8 cellular contexts compared by ENCODE assay signal in the genomic region with DNA sequence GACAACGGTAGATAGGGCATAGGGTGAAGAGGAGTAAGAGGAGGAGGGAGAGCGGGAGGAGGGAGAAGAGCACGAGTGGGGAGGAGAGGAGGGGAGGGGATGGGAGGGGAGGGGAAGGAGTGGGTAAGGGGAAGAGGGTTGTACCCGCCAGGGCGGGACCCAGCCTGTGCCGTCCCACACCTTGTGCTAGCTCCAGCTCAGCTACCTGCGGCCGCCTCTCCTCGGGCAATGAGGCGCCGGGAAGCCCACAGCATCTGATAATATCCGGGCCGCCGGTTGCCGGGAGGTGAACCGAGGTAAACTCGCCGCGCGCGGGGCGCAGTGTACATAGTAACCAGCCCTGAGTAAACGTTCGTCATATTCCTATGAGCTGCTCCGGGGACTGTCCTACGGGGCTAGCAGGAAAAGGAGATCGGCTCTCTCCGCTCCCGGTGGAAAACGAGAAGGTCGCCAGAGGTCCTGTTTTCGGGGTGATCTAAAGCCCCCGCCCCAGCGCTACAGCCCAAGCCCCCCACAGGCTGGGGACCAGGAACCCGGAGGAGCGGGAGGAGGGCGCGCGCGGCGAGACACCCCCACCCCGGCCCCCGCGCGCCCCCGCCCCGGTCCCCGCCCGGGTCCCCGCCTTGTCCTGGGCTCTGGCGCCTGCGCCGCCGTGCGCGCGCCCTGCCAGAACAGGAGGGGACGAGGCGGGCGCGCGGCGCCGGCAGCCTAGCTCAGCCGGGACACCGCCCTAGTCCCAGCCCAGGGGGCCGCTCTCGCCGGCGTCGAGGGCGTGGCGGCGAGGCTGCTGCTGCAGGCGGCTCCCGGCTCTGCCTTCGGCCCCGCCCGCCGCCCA. TPM values are rescaled to one million over a fixed set of nuclear protein-coding genes. Genes with fewer than 3 reads are reported as not detected.
DNase-seq lines count a peak whose midpoint lies in the region; ATAC-seq and TF ChIP-seq lines count a peak whose summit lies in the region.

A gene (plus strand): TSS at position 669 of the 835 bp plus-strand sequence. CDS start 11,537 bp downstream, outside the sequence.

- POLR2A ChIA-PET in AG04450 (lab: Yijun Ruan, JAX): interaction anchor here (1.0 kb wide), 1 partner anchor 87 kb away, joined by 3 read pairs; a partner anchor contains a TSS
- POLR2A ChIA-PET in RWPE1 (lab: Yijun Ruan, JAX; ENCODE audit: low non-redundant PET): interaction anchor here (0.8 to 1.1 kb wide), 2 partner anchors 14 to 45 kb away, joined by 3 to 4 read pairs; no protein-coding TSS in a partner anchor
- POLR2A ChIA-PET in naive thymus-derived CD8-positive, alpha-beta T cell (lab: Charles Lee): interaction anchor here (0.6 to 20.4 kb wide), 26 partner anchors 10 to 730 kb away, joined by 3 to 930 read pairs (median 7); a partner anchor contains a TSS

- ATAC-seq in GM19328 (IDR thresholded peaks at IDR 0.05; ENCODE audit: unreplicated experiment): peak; percentile 69
- peak; percentile 65 to 70 for ATAC-seq in naive thymus-derived CD8-positive, alpha-beta T cell
- ATAC-seq in stimulated activated memory B cell treated with anti-CD40 and anti-IgM and Interleukin-4, amounts not matched to agents 10 μg/mL and 1 μg/mL and 100 μg/mL, for 72 hours: peak; percentile 94

- peak; percentile 15 for DNase-seq in AG04450 (ENCODE audit: low read depth, low spot score)
- DNase-seq in M059J (ENCODE audit: low read depth): peak; percentile 89
- peak; percentile 89 for DNase-seq in RWPE1 (ENCODE audit: low spot score)
- DNase-seq in activated T-helper 2 cell treated with anti-CD3 and anti-CD28 coated beads, Interferon-gamma antibody, Interleukin-2, Interleukin-4, amounts not matched to agents 10 μg/mL and 5 μg/mL and 100 μg/mL, durations not matched to agents 14 hours and 24 hours and 36 hours (ENCODE audit: low spot score): peak; percentile 90
- DNase-seq in fibroblast of peridontal ligament (ENCODE audit: extremely low read depth): peak; percentile 50
- peak; percentile 84 to 95 (median 92) for DNase-seq in naive thymus-derived CD8-positive, alpha-beta T cell

- peak within 1 kb of the TSS; percentile 99 for H3K27ac Mint-ChIP-seq in activated T-helper 2 cell treated with anti-CD3 and anti-CD28 coated beads, Interferon-gamma antibody, Interleukin-2, Interleukin-4, amounts not matched to agents 10 μg/mL and 5 μg/mL and 100 μg/mL, durations not matched to agents 14 hours and 24 hours and 36 hours
- H3K27ac Mint-ChIP-seq in naive thymus-derived CD8-positive, alpha-beta T cell: peak within 1 kb of the TSS; percentile 96 to 100 (median 98)
- H3K27ac Mint-ChIP-seq in stimulated activated memory B cell treated with anti-CD40 and anti-IgM and Interleukin-4, amounts not matched to agents 10 μg/mL and 1 μg/mL and 100 μg/mL, for 72 hours: peak within 1 kb of the TSS; percentile 86

- H3K4me1 Mint-ChIP-seq in activated T-helper 2 cell treated with anti-CD3 and anti-CD28 coated beads, Interferon-gamma antibody, Interleukin-2, Interleukin-4, amounts not matched to agents 10 μg/mL and 5 μg/mL and 100 μg/mL, durations not matched to agents 14 hours and 24 hours and 36 hours (ENCODE audit: low read depth): peaks cover 67% of the 10 kb centered on the region
- peaks cover 35 to 66% (median 61%) of the 10 kb centered on the region in 4 donors for H3K4me1 Mint-ChIP-seq in naive thymus-derived CD8-positive, alpha-beta T cell
- H3K4me1 Mint-ChIP-seq in stimulated activated memory B cell treated with anti-CD40 and anti-IgM and Interleukin-4, amounts not matched to agents 10 μg/mL and 1 μg/mL and 100 μg/mL, for 72 hours: peaks cover 54% of the 10 kb centered on the region

- no peaks in the 10 kb centered on the region; the same call in 1 of the 2 replicates for H3K9me3 ChIP-seq in AG04450 (ENCODE audit: control insufficient read depth, insufficient read depth, low read length)

- peak within 1 kb of the TSS; percentile 96 for H3K4me3 Mint-ChIP-seq in activated T-helper 2 cell treated with anti-CD3 and anti-CD28 coated beads, Interferon-gamma antibody, Interleukin-2, Interleukin-4, amounts not matched to agents 10 μg/mL and 5 μg/mL and 100 μg/mL, durations not matched to agents 14 hours and 24 hours and 36 hours (ENCODE audit: low read depth)
- peak within 1 kb of the TSS; percentile 80 to 99 (median 98) for H3K4me3 Mint-ChIP-seq in naive thymus-derived CD8-positive, alpha-beta T cell
- H3K4me3 Mint-ChIP-seq in stimulated activated memory B cell treated with anti-CD40 and anti-IgM and Interleukin-4, amounts not matched to agents 10 μg/mL and 1 μg/mL and 100 μg/mL, for 72 hours: peak within 1 kb of the TSS; percentile 95

- no peaks in the 10 kb centered on the region for H3K9me3 Mint-ChIP-seq in activated T-helper 2 cell treated with anti-CD3 and anti-CD28 coated beads, Interferon-gamma antibody, Interleukin-2, Interleukin-4, amounts not matched to agents 10 μg/mL and 5 μg/mL and 100 μg/mL, durations not matched to agents 14 hours and 24 hours and 36 hours
- H3K9me3 Mint-ChIP-seq in naive thymus-derived CD8-positive, alpha-beta T cell: peaks cover 0 to 6% (median 0%) of the 10 kb centered on the region in 9 donors
- H3K9me3 Mint-ChIP-seq in stimulated activated memory B cell treated with anti-CD40 and anti-IgM and Interleukin-4, amounts not matched to agents 10 μg/mL and 1 μg/mL and 100 μg/mL, for 72 hours: no peaks in the 10 kb centered on the region

- H3K4me3 ChIP-seq in AG04450 (ENCODE audit: low read depth, low read length): peak within 1 kb of the TSS; percentile 71

- intact Hi-C loops in activated T-helper 2 cell treated with anti-CD3 and anti-CD28 coated beads, Interferon-gamma antibody, Interleukin-2, Interleukin-4, amounts not matched to agents 10 μg/mL and 5 μg/mL and 100 μg/mL, durations not matched to agents 14 hours and 24 hours and 36 hours (cut with micrococcal nuclease): loop anchor here (1.0 to 5.0 kb wide), 6 partner anchors 14 to 975 kb away; a partner anchor contains a TSS

- CTCF ChIA-PET in AG04450 (lab: Charles Lee): no interaction called here
- CTCF ChIA-PET in RWPE1 (lab: Yijun Ruan, JAX): interaction anchor here (0.6 to 1.7 kb wide), 2 partner anchors 24 to 87 kb away, joined by 3 to 9 read pairs; a partner anchor contains a TSS

- H3K27me3 Mint-ChIP-seq in activated T-helper 2 cell treated with anti-CD3 and anti-CD28 coated beads, Interferon-gamma antibody, Interleukin-2, Interleukin-4, amounts not matched to agents 10 μg/mL and 5 μg/mL and 100 μg/mL, durations not matched to agents 14 hours and 24 hours and 36 hours (ENCODE audit: low read depth): no peaks in the 10 kb centered on the region
- H3K27me3 Mint-ChIP-seq in naive thymus-derived CD8-positive, alpha-beta T cell: peaks cover 0 to 4% (median 0%) of the 10 kb centered on the region in 5 donors
- no peaks in the 10 kb centered on the region for H3K27me3 Mint-ChIP-seq in stimulated activated memory B cell treated with anti-CD40 and anti-IgM and Interleukin-4, amounts not matched to agents 10 μg/mL and 1 μg/mL and 100 μg/mL, for 72 hours

- peaks cover 26% of the 10 kb centered on the region for H3K27me3 ChIP-seq in AG04450 (ENCODE audit: control insufficient read depth, insufficient read depth, low read length)

- peaks cover 4% of the 10 kb centered on the region for H3K36me3 Mint-ChIP-seq in activated T-helper 2 cell treated with anti-CD3 and anti-CD28 coated beads, Interferon-gamma antibody, Interleukin-2, Interleukin-4, amounts not matched to agents 10 μg/mL and 5 μg/mL and 100 μg/mL, durations not matched to agents 14 hours and 24 hours and 36 hours (ENCODE audit: low read depth)
- peaks cover 7 to 14% (median 14%) of the 10 kb centered on the region in 3 donors for H3K36me3 Mint-ChIP-seq in naive thymus-derived CD8-positive, alpha-beta T cell
- H3K36me3 Mint-ChIP-seq in stimulated activated memory B cell treated with anti-CD40 and anti-IgM and Interleukin-4, amounts not matched to agents 10 μg/mL and 1 μg/mL and 100 μg/mL, for 72 hours: no peaks in the 10 kb centered on the region

- TF ChIP-seq CTCF in AG04450 (IDR thresholded peaks at IDR 0.05; ENCODE audit: low read depth, low read length): no peak
- no peak for TF ChIP-seq CTCF in RWPE1 (conservative IDR thresholded peaks at IDR 0.05; ENCODE audit: low read depth)

- no peak within 1 kb of the TSS for H3K27ac ChIP-seq in AG04450 (ENCODE audit: low read depth, low read length)
- peak within 1 kb of the TSS; percentile 82 for H3K27ac ChIP-seq in RWPE1

RNA-seq across cellular contexts. Expression of the gene that starts here (rescaled TPM):
- polyA plus RNA-seq in AG04450 (2011; rRNA removed): 3.3 and 4.5 TPM in 2 replicates
- polyA minus RNA-seq in AG04450 (2011; rRNA and poly(A)+ RNA removed): 3.4 and 3.6 TPM in 2 replicates
- total RNA-seq in M059J (2014; rRNA removed; shearing (Covaris generic)): 11.1 and 11.9 TPM in 2 replicates
- total RNA-seq in activated T-helper 2 cell treated with anti-CD3 and anti-CD28 coated beads, Interferon-gamma antibody, Interleukin-2, Interleukin-4, amounts not matched to agents 10 μg/mL and 5 μg/mL and 100 μg/mL, durations not matched to agents 14 hours and 24 hours and 36 hours: 31.9 and 33.8 TPM in 2 replicates
- 100 to 1,000 TPM; 212 to 217 TPM for total RNA-seq in naive thymus-derived CD8-positive, alpha-beta T cell
- 100 to 1,000 TPM; 103 to 152 (median 150) TPM for polyA plus RNA-seq in naive thymus-derived CD8-positive, alpha-beta T cell

Comparison
In these comparisons a context has a peak if more than half of its experiments do, and no peak if none do; other contexts are left out.
1. RNA of the gene that starts here (polyA plus RNA-seq): 103 to 152 TPM in naive thymus-derived CD8-positive, alpha-beta T cell; 3.3 to 4.5 TPM in AG04450; every median in the first group is over 10 times any median in the second.
2. DNase-seq: peak in every context shown above with its lines; median percentile 92 in naive thymus-derived CD8-positive, alpha-beta T cell; 90 in activated T-helper 2 cell treated with anti-CD3 and anti-CD28 coated beads, Interferon-gamma antibody, Interleukin-2, Interleukin-4, amounts not matched to agents 10 μg/mL and 5 μg/mL and 100 μg/mL, durations not matched to agents 14 hours and 24 hours and 36 hours; 89 in M059J; 89 in RWPE1; 50 in fibroblast of peridontal ligament; 15 in AG04450.
3. Peak in every context shown above with its lines, with median percentiles within 50 percentile points of each other: ATAC-seq, H3K27ac Mint-ChIP-seq and H3K4me3 Mint-ChIP-seq.